Comparison of ENCODE assay signal across 14 cellular contexts in genomic region chr6:89859744-89860143, GRCh38. TPM values are rescaled to one million over a fixed set of nuclear protein-coding genes. Genes with fewer than 3 reads are reported as not detected.
DNase-seq lines count a peak whose midpoint lies in the region; ATAC-seq and TF ChIP-seq lines count a peak whose summit lies in the region.
"Had no signal": no experiment of that assay in that cellular context is flagged by ENCODE, and none has a peak within 500 bp of the region (broad histone marks: within the 10 kb centered on the region; RNA-seq: fewer than 3 reads in every experiment).

No MANE protein-coding gene starts in this region.

- no peak for DNase-seq in natural killer cell treated with Interleukin-12 subunit alpha and Interleukin-12 subunit beta and Interleukin-15 and Interleukin-18, amount 100 ng/mL, for 72 hours (ENCODE audit: low spot score)
- no peak for DNase-seq in natural killer cell
- no peak for DNase-seq in stimulated activated naive CD8-positive, alpha-beta T cell treated with anti-CD3 and anti-CD28 coated beads, Interleukin-15, Interleukin-2, amounts not matched to agents 100 U/mL and 50 U/mL, for 24 hours
- DNase-seq in NAMALWA (ENCODE audit: low spot score) = no peak
- no peak for DNase-seq in caudate nucleus (lab: John Stamatoyannopoulos, UW)
- no peak for DNase-seq in KG1 (lab: John Stamatoyannopoulos, UW)
- DNase-seq: hypothalamus; NCI-H1417 treated with DMSO at 0.1 percent for 48 hours; stimulated activated CD4-positive, alpha-beta T cell treated with anti-CD3 and anti-CD28 coated beads, Interleukin-4, amount 100 ng/mL, for 24 hours; SW 1271 had no signal

- no peaks in the 10 kb centered on the region for H3K9me3 Mint-ChIP-seq in natural killer cell treated with Interleukin-12 subunit alpha and Interleukin-12 subunit beta and Interleukin-15 and Interleukin-18, amount 100 ng/mL, for 72 hours
- no peaks in the 10 kb centered on the region for H3K9me3 Mint-ChIP-seq in natural killer cell

- no peak overlapping the region for H3K4me3 Mint-ChIP-seq in natural killer cell treated with Interleukin-12 subunit alpha and Interleukin-12 subunit beta and Interleukin-15 and Interleukin-18, amount 100 ng/mL, for 72 hours
- no peak overlapping the region for H3K4me3 Mint-ChIP-seq in natural killer cell
- H3K4me3 Mint-ChIP-seq: brain had no signal

- TF ChIP-seq CTCF in natural killer cell (IDR thresholded peaks at IDR 0.05) = no peak

- peak in 1 of 2 donors; percentile 77 for ATAC-seq in natural killer cell treated with Interleukin-12 subunit alpha and Interleukin-12 subunit beta and Interleukin-15 and Interleukin-18, amount 100 ng/mL, for 72 hours
- ATAC-seq in natural killer cell (no peak), GM21619 (IDR thresholded peaks at IDR 0.05; ENCODE audit: unreplicated experiment) (peak; percentile 51), HG03354 (IDR thresholded peaks at IDR 0.05; ENCODE audit: poor library complexity, severe bottlenecking, unreplicated experiment) (peak; percentile 56)
- ATAC-seq in stimulated activated naive CD8-positive, alpha-beta T cell treated with anti-CD3 and anti-CD28 coated beads, Interleukin-15, Interleukin-2, amounts not matched to agents 100 U/mL and 50 U/mL, for 24 hours = peak; percentile 49

- no peak overlapping the region for H3K27ac ChIP-seq in caudate nucleus (ENCODE audit: low read depth, low read length)
- H3K27ac ChIP-seq: prostate gland had no signal

- peak overlapping the region; percentile 23 to 40 for H3K27ac Mint-ChIP-seq in natural killer cell treated with Interleukin-12 subunit alpha and Interleukin-12 subunit beta and Interleukin-15 and Interleukin-18, amount 100 ng/mL, for 72 hours
- H3K27ac Mint-ChIP-seq in natural killer cell = no peak overlapping the region
- H3K27ac Mint-ChIP-seq: brain had no signal

- no peaks in the 10 kb centered on the region for H3K27me3 Mint-ChIP-seq in natural killer cell treated with Interleukin-12 subunit alpha and Interleukin-12 subunit beta and Interleukin-15 and Interleukin-18, amount 100 ng/mL, for 72 hours
- no peaks in the 10 kb centered on the region for H3K27me3 Mint-ChIP-seq in natural killer cell (ENCODE audit: low read depth in 2 of 2)
- H3K27me3 Mint-ChIP-seq: brain had no signal

- peaks cover 36% of the 10 kb centered on the region for H3K36me3 Mint-ChIP-seq in natural killer cell treated with Interleukin-12 subunit alpha and Interleukin-12 subunit beta and Interleukin-15 and Interleukin-18, amount 100 ng/mL, for 72 hours
- peaks cover 24% of the 10 kb centered on the region for H3K36me3 Mint-ChIP-seq in natural killer cell

- H3K4me1 Mint-ChIP-seq in natural killer cell treated with Interleukin-12 subunit alpha and Interleukin-12 subunit beta and Interleukin-15 and Interleukin-18, amount 100 ng/mL, for 72 hours (ENCODE audit: low read depth in 2 of 2) = peaks cover 2 to 18% of the 10 kb centered on the region in 2 donors
- no peaks in the 10 kb centered on the region for H3K4me1 Mint-ChIP-seq in natural killer cell
- H3K4me1 Mint-ChIP-seq: brain had no signal

- intact Hi-C loops in natural killer cell (cut with micrococcal nuclease) = no loop called here

RNA-seq across cellular contexts. Expression of gene CASP8AP2, which starts 30.1 kb away (rescaled TPM):
- total RNA-seq in natural killer cell treated with Interleukin-12 subunit alpha and Interleukin-12 subunit beta and Interleukin-15 and Interleukin-18, amount 100 ng/mL, for 72 hours = 10 to 100 TPM; 20.3 to 33.1 TPM
- total RNA-seq in natural killer cell = 10 to 100 TPM; 24.3 to 31.8 (median 25.4) TPM

RNA-seq across cellular contexts. Expression of gene GJA10, which starts 34.5 kb away (rescaled TPM):
- not detected for total RNA-seq in natural killer cell treated with Interleukin-12 subunit alpha and Interleukin-12 subunit beta and Interleukin-15 and Interleukin-18, amount 100 ng/mL, for 72 hours
- not detected for total RNA-seq in natural killer cell
- total RNA-seq: prostate gland had no signal

RNA-seq across cellular contexts. Expression of gene MDN1, which starts 40.1 kb away (rescaled TPM):
- 100 to 1,000 TPM in 1 of 2 donors, 10 to 100 TPM in 1; 47.3 to 102 TPM for total RNA-seq in natural killer cell treated with Interleukin-12 subunit alpha and Interleukin-12 subunit beta and Interleukin-15 and Interleukin-18, amount 100 ng/mL, for 72 hours
- total RNA-seq in natural killer cell = 10 to 100 TPM; 38.0 to 43.3 (median 41.4) TPM

Comparison
In these comparisons a context has a peak if more than half of its experiments do, and no peak if none do; other contexts are left out.
1. H3K27ac Mint-ChIP-seq: peak in natural killer cell treated with Interleukin-12 subunit alpha and Interleukin-12 subunit beta and Interleukin-15 and Interleukin-18, amount 100 ng/mL, for 72 hours (2 of 2); none in natural killer cell (0 of 2).
2. ATAC-seq: peak in GM21619 (single experiment), HG03354 (single experiment) and stimulated activated naive CD8-positive, alpha-beta T cell treated with anti-CD3 and anti-CD28 coated beads, Interleukin-15, Interleukin-2, amounts not matched to agents 100 U/mL and 50 U/mL, for 24 hours (single experiment); none in natural killer cell (0 of 3).